Comparison of ENCODE assay signal across 10 cellular contexts in genomic region chr11:110529043-110529442, GRCh38.
DNase-seq lines count a peak whose midpoint lies in the region; ATAC-seq and TF ChIP-seq lines count a peak whose summit lies in the region.
"Had no signal": no experiment of that assay in that cellular context is flagged by ENCODE, and none has a peak within 500 bp of the region (broad histone marks: within the 10 kb centered on the region; RNA-seq: fewer than 3 reads in every experiment).

No MANE protein-coding gene starts in this region.

- no peak overlapping the region for H3K27ac ChIP-seq in PC-3 (ENCODE audit: low read length)

- in situ Hi-C loops in ACHN (cut with HindIII; ENCODE audit: low pct_ligation_motif_present, low pct_unique_long_range_greater_than_20kb, low sequenced_read_pairs): no loop called here

- peak; percentile 56 for ATAC-seq in PC-3
- ATAC-seq in HG03521 (IDR thresholded peaks at IDR 0.05; ENCODE audit: unreplicated experiment): no peak

- POLR2A ChIA-PET in PC-3 (lab: Charles Lee; ENCODE audit: unreplicated experiment): no interaction called here

- TF ChIP-seq CTCF in PC-3 (conservative IDR thresholded peaks at IDR 0.05; ENCODE audit: low read depth, low read length) (peak; percentile 77), fibroblast of the aortic adventitia (IDR thresholded peaks at IDR 0.05; ENCODE audit: insufficient read depth, low read length) (peak; percentile 37)

- H3K79me2 ChIP-seq in PC-3 (ENCODE audit: low read length): no peaks in the 10 kb centered on the region

- no peaks in the 10 kb centered on the region for H3F3A ChIP-seq in PC-3 (ENCODE audit: low read length, unreplicated experiment)

- H4K20me1 ChIP-seq in PC-3 (ENCODE audit: low read length): no peaks in the 10 kb centered on the region

- H3K4me1 ChIP-seq in PC-3 (ENCODE audit: insufficient read depth, low read length): no peaks in the 10 kb centered on the region

- no TSS peak for BruUV-seq in PC-3 (replicated peaks; lab: Mats Ljungman, UMichigan)

- H3K9me2 ChIP-seq in PC-3 (replicated peaks; ENCODE audit: low read length): no peaks in the 10 kb centered on the region

- H2AFZ ChIP-seq in PC-3 (ENCODE audit: low read length): no peak overlapping the region

- H3K36me3 Mint-ChIP-seq in T-helper 2 cell treated with Interferon-gamma antibody and Interleukin-4, amounts not matched to agents 5 μg/mL and 100 μg/mL, for 36 hours (ENCODE audit: low read depth): peaks cover 4% of the 10 kb centered on the region

- H3K4me3 Mint-ChIP-seq in T-helper 2 cell treated with Interferon-gamma antibody and Interleukin-4, amounts not matched to agents 5 μg/mL and 100 μg/mL, for 36 hours: no peak overlapping the region

- H3K4me3 ChIP-seq in PC-3 (ENCODE audit: low read length): no peak overlapping the region
- no peak overlapping the region for H3K4me3 ChIP-seq in fibroblast of the aortic adventitia (ENCODE audit: low read depth, low read length)

- DNase-seq in ACHN: peak; percentile 19
- DNase-seq in ELR (ENCODE audit: low read depth): peak; percentile 43
- peak; percentile 69 for DNase-seq in PC-3
- peak; percentile 25 for DNase-seq in fibroblast of the aortic adventitia (ENCODE audit: low read depth)
- no peak for DNase-seq in NCI-H345 (lab: John Stamatoyannopoulos, UW)
- no peak for DNase-seq in T-helper 2 cell treated with Interferon-gamma antibody and Interleukin-4, amounts not matched to agents 5 μg/mL and 100 μg/mL, for 36 hours (ENCODE audit: low spot score)
- no peak for DNase-seq in NCI-H2196 (lab: John Stamatoyannopoulos, UW; ENCODE audit: unreplicated experiment)
- DNase-seq: activated naive CD4-positive, alpha-beta T cell treated with anti-CD3 and anti-CD28 coated beads, Interleukin-2, amount 50 U/mL, for 16 hours; NCI-H1105 treated with DMSO at 0.1 percent for 48 hours had no signal

- H3K27ac Mint-ChIP-seq in T-helper 2 cell treated with Interferon-gamma antibody and Interleukin-4, amounts not matched to agents 5 μg/mL and 100 μg/mL, for 36 hours: no peak overlapping the region

- no peaks in the 10 kb centered on the region for H3K36me3 ChIP-seq in PC-3 (ENCODE audit: low read depth, low read length)

- no peak overlapping the region for H3K4me2 ChIP-seq in PC-3 (ENCODE audit: low read length)

- CTCF ChIA-PET in PC-3 (lab: Charles Lee): no interaction called here

- peaks cover 29% of the 10 kb centered on the region; the same call in 1 of the 2 replicates for H3K27me3 ChIP-seq in PC-3 (ENCODE audit: low read length)

- peaks cover 10% of the 10 kb centered on the region for H3K4me1 Mint-ChIP-seq in T-helper 2 cell treated with Interferon-gamma antibody and Interleukin-4, amounts not matched to agents 5 μg/mL and 100 μg/mL, for 36 hours (ENCODE audit: low read depth)

- peaks cover 2% of the 10 kb centered on the region for H3K27me3 Mint-ChIP-seq in T-helper 2 cell treated with Interferon-gamma antibody and Interleukin-4, amounts not matched to agents 5 μg/mL and 100 μg/mL, for 36 hours (ENCODE audit: low read depth)

- peaks cover 19% of the 10 kb centered on the region for H3K9me3 Mint-ChIP-seq in T-helper 2 cell treated with Interferon-gamma antibody and Interleukin-4, amounts not matched to agents 5 μg/mL and 100 μg/mL, for 36 hours

- intact Hi-C loops in PC-3 (cut with micrococcal nuclease): loop anchor here (1.0 kb wide), 1 partner anchor 81 kb away; no protein-coding TSS in a partner anchor

- H3K9me3 ChIP-seq in PC-3 (ENCODE audit: low read length): no peaks in the 10 kb centered on the region

- H3K9ac ChIP-seq in PC-3 (ENCODE audit: low read length): no peak overlapping the region

Comparison
In these comparisons a context has a peak if more than half of its experiments do, and no peak if none do; other contexts are left out.
1. DNase-seq: peak in ACHN (single experiment), ELR (single experiment), PC-3 (single experiment) and fibroblast of the aortic adventitia (single experiment); none in NCI-H345 (single experiment), T-helper 2 cell treated with Interferon-gamma antibody and Interleukin-4, amounts not matched to agents 5 μg/mL and 100 μg/mL, for 36 hours (single experiment) and NCI-H2196 (single experiment).